Comparison of ENCODE assay signal across 11 cellular contexts in the genomic region with DNA sequence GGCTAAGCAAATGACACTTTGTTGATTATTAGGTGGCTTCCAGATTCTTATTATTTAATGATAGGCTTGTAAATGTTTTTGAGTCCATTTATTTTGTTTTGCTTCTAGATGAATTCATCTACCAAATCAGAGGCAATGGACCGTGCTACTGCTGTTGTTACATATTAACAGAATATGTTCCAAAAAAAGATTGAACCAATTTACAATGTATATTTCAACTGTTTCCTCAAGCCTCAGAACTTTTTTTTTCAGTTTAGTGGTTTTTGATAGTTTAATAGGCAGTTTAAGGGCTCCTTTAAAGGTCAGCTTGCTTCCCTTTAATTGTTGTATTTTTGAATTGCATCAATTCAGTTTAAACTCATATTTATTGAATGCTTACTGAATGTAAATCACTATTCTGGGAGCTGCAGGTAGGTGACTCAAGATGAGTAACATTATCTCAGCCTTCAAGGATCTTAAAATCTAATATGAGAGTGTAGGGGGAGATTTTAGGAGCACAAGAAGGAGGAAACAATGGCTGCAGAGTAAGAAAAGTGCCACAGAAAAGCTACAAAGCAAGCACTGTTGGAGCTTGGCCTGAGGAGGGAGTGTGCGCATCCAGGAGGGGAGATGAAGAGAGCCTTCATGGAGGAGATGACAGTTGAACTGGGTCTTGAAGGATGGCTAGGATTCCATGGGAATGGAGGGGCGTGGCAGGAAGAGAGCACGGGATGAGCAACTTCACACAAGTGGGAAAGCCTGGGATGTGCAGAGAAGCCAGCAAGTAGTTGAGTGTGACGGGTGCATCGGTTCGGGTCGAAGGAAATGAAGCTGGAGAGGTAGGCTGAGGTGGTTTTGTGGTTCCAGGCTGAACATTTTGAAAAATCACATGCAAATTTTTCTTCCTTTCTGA. TPM values are rescaled to one million over a fixed set of nuclear protein-coding genes. Genes with fewer than 3 reads are reported as not detected.
DNase-seq lines count a peak whose midpoint lies in the region; ATAC-seq lines count a peak whose summit lies in the region.
"Had no signal": no experiment of that assay in that cellular context is flagged by ENCODE, and none has a peak within 500 bp of the region (broad histone marks: within the 10 kb centered on the region; RNA-seq: fewer than 3 reads in every experiment).

No MANE protein-coding gene starts in this region.

- intact Hi-C loops in naive thymus-derived CD4-positive, alpha-beta T cell (cut with micrococcal nuclease) = loop anchor here in 1 of 2 donors (1.0 to 5.0 kb wide), 2 partner anchors 14 to 71 kb away; no protein-coding TSS in a partner anchor

- POLR2A ChIA-PET in naive thymus-derived CD4-positive, alpha-beta T cell (lab: Charles Lee) = interaction anchor here (1.2 to 2.3 kb wide), 4 partner anchors 10 to 96 kb away, joined by 3 to 9 read pairs (median 4); partner anchors contain the start of genes MAP2K1 and SNAPC5

- no peaks in the 10 kb centered on the region for H3K27me3 ChIP-seq in naive thymus-derived CD4-positive, alpha-beta T cell (ENCODE audit: control insufficient read depth in 2 of 2, insufficient read depth in 2 of 2, low read length in 2 of 2)

- H3K4me1 Mint-ChIP-seq in activated T-cell treated with anti-CD3 and anti-CD28 coated beads, Interleukin-2, amount 50 U/mL, for 72 hours (ENCODE audit: low read depth) = peaks cover 69% of the 10 kb centered on the region
- peaks cover 46 to 87% (median 77%) of the 10 kb centered on the region in 7 donors for H3K4me1 Mint-ChIP-seq in naive thymus-derived CD4-positive, alpha-beta T cell

- no peaks in the 10 kb centered on the region for H3K36me3 ChIP-seq in naive thymus-derived CD4-positive, alpha-beta T cell (ENCODE audit: control insufficient read depth in 2 of 3, insufficient read depth in 3 of 3, low read length in 3 of 3)

- H3K36me3 Mint-ChIP-seq in activated T-cell treated with anti-CD3 and anti-CD28 coated beads, Interleukin-2, amount 50 U/mL, for 72 hours (ENCODE audit: insufficient read depth in 2 of 2) = peaks cover 0 to 10% of the 10 kb centered on the region in 2 donors
- H3K36me3 Mint-ChIP-seq in naive thymus-derived CD4-positive, alpha-beta T cell = peaks cover 0 to 23% (median 8%) of the 10 kb centered on the region in 5 donors

- H3K4me3 ChIP-seq in GM08714 (ENCODE audit: low read length) = peak overlapping the region; percentile 59
- H3K4me3 ChIP-seq in naive thymus-derived CD4-positive, alpha-beta T cell (ENCODE audit: low read length) = peak overlapping the region; percentile 37

- ATAC-seq in HG03342 (IDR thresholded peaks at IDR 0.05; ENCODE audit: unreplicated experiment) = peak; percentile 46
- peak; percentile 48 to 52 for ATAC-seq in activated T-cell treated with anti-CD3 and anti-CD28 coated beads, Interleukin-2, amount 50 U/mL, for 72 hours (replicated peaks in 1 of 2)
- peak; percentile 57 for ATAC-seq in naive thymus-derived CD4-positive, alpha-beta T cell
- no peak for ATAC-seq in HG03280 (IDR thresholded peaks at IDR 0.05; ENCODE audit: unreplicated experiment)
- ATAC-seq: Right ventricle myocardium inferior had no signal

- no peaks in the 10 kb centered on the region for H3K9me3 ChIP-seq in naive thymus-derived CD4-positive, alpha-beta T cell (ENCODE audit: control insufficient read depth in 2 of 3, low read length in 3 of 3)

- CTCF ChIA-PET in naive thymus-derived CD4-positive, alpha-beta T cell (lab: Charles Lee) = interaction anchor here (1.2 to 4.4 kb wide), 3 partner anchors 9 to 97 kb away, joined by 3 to 20 read pairs (median 16); partner anchors contain the start of genes MAP2K1 and SNAPC5

- no peaks in the 10 kb centered on the region for H3K9me3 Mint-ChIP-seq in activated T-cell treated with anti-CD3 and anti-CD28 coated beads, Interleukin-2, amount 50 U/mL, for 72 hours
- H3K9me3 Mint-ChIP-seq in naive thymus-derived CD4-positive, alpha-beta T cell = peaks cover 0 to 2% (median 0%) of the 10 kb centered on the region in 11 donors

- peak in 1 of 2 donors; percentile 8 for DNase-seq in activated T-cell treated with anti-CD3 and anti-CD28 coated beads, Interleukin-2, amount 50 U/mL, for 72 hours
- DNase-seq in naive thymus-derived CD4-positive, alpha-beta T cell = peak in 5 of 9 donors; percentile 27 to 40 (median 33)
- no peak for DNase-seq in NOMO-1 treated with DMSO at 0.1 percent for 48 hours (lab: John Stamatoyannopoulos, UW; ENCODE audit: unreplicated experiment)
- no peak for DNase-seq in NCI-H1694 treated with DMSO at 0.1 percent for 48 hours (lab: John Stamatoyannopoulos, UW)
- no peak for DNase-seq in CD1c-positive myeloid dendritic cell (ENCODE audit: extremely low spot score)
- DNase-seq: occipital lobe had no signal

- peaks cover 20 to 60% of the 10 kb centered on the region in 2 donors for H3K4me1 ChIP-seq in naive thymus-derived CD4-positive, alpha-beta T cell (ENCODE audit: control insufficient read depth in 2 of 2, insufficient read depth in 2 of 2, low read length in 2 of 2)

- H3K27me3 Mint-ChIP-seq in activated T-cell treated with anti-CD3 and anti-CD28 coated beads, Interleukin-2, amount 50 U/mL, for 72 hours (ENCODE audit: low read depth) = no peaks in the 10 kb centered on the region
- H3K27me3 Mint-ChIP-seq in naive thymus-derived CD4-positive, alpha-beta T cell = no peaks in the 10 kb centered on the region

- peak overlapping the region; percentile 19 for H3K27ac ChIP-seq in naive thymus-derived CD4-positive, alpha-beta T cell (ENCODE audit: low read depth, low read length)
- H3K27ac ChIP-seq: KMS-11 had no signal

- H3K27ac Mint-ChIP-seq in activated T-cell treated with anti-CD3 and anti-CD28 coated beads, Interleukin-2, amount 50 U/mL, for 72 hours = peak overlapping the region; percentile 1
- H3K27ac Mint-ChIP-seq in naive thymus-derived CD4-positive, alpha-beta T cell = peak overlapping the region; percentile 41 to 95 (median 80)

- H3K4me3 Mint-ChIP-seq in activated T-cell treated with anti-CD3 and anti-CD28 coated beads, Interleukin-2, amount 50 U/mL, for 72 hours = peak overlapping the region; percentile 84 to 91
- peak overlapping the region; percentile 68 to 89 (median 82) for H3K4me3 Mint-ChIP-seq in naive thymus-derived CD4-positive, alpha-beta T cell

RNA-seq across cellular contexts. Expression of gene MAP2K1, which starts 14.7 kb away (rescaled TPM):
- total RNA-seq in activated T-cell treated with anti-CD3 and anti-CD28 coated beads, Interleukin-2, amount 50 U/mL, for 72 hours = 10 to 100 TPM; 83.3 to 98.1 TPM
- total RNA-seq in naive thymus-derived CD4-positive, alpha-beta T cell = 10 to 100 TPM; 37.7 to 97.2 (median 47.5) TPM
- 10 to 100 TPM; 37.2 to 45.0 TPM for polyA plus RNA-seq in naive thymus-derived CD4-positive, alpha-beta T cell

RNA-seq across cellular contexts. Expression of gene TIPIN, which starts 44.9 kb away (rescaled TPM):
- total RNA-seq in activated T-cell treated with anti-CD3 and anti-CD28 coated beads, Interleukin-2, amount 50 U/mL, for 72 hours = 10 to 100 TPM; 22.9 to 35.8 TPM
- 10 to 100 TPM in 2 of 5 experiments, 1 to 10 TPM in 3; 3.8 to 28.2 (median 9.9) TPM for total RNA-seq in naive thymus-derived CD4-positive, alpha-beta T cell
- polyA plus RNA-seq in naive thymus-derived CD4-positive, alpha-beta T cell = 10 to 100 TPM in 1 of 2 donors, 1 to 10 TPM in 1; 6.1 to 11.1 TPM

Comparison
In these comparisons a context has a peak if more than half of its experiments do, and no peak if none do; other contexts are left out.
1. DNase-seq: peak in naive thymus-derived CD4-positive, alpha-beta T cell (5 of 9); none in NOMO-1 treated with DMSO at 0.1 percent for 48 hours (single experiment), NCI-H1694 treated with DMSO at 0.1 percent for 48 hours (single experiment) and CD1c-positive myeloid dendritic cell (single experiment).